1 cellular context compared by ENCODE assay signal in genomic region chr22:19109198-19110063, GRCh38.
TF ChIP-seq lines count a peak whose summit lies in the region.

No MANE protein-coding gene starts in this region.

TF ChIP-seq in K562, 482 proteins besides CTCF, POLR2A, EP300 and RAD21 (continued from another document and continues in another):
- TF ChIP-seq POU5F1 (IDR thresholded peaks at IDR 0.05; ENCODE audit: borderline replicate concordance, low read depth, low read length, partially characterized antibody): no peak
- TF ChIP-seq PCBP1 (IDR thresholded peaks at IDR 0.05; ENCODE audit: low read depth, low read length, poor library complexity, severe bottlenecking): no peak
- TF ChIP-seq NR3C1 (CRISPR knock-in tag; IDR thresholded peaks at IDR 0.05): no peak
- TF ChIP-seq MLX (CRISPR knock-in tag; conservative IDR thresholded peaks at IDR 0.05): peak; percentile 27 to 91; a peak in 1 of 4 replicates
- TF ChIP-seq KDM4B (IDR thresholded peaks at IDR 0.05; ENCODE audit: borderline replicate concordance in 2 of 2, low read depth in 1 of 2): no peak
- peak; percentile 60 to 98 for TF ChIP-seq ARNT (IDR thresholded peaks at IDR 0.05)
- no peak for TF ChIP-seq TRIM28 (IDR thresholded peaks at IDR 0.05)
- TF ChIP-seq ARID2 (IDR thresholded peaks at IDR 0.05): no peak
- TF ChIP-seq GMEB1 (CRISPR knock-in tag; IDR thresholded peaks at IDR 0.05): no peak
- no peak for TF ChIP-seq MAFF (IDR thresholded peaks at IDR 0.05; ENCODE audit: low read length)
- no peak for TF ChIP-seq ZNF165 (CRISPR knock-in tag; IDR thresholded peaks at IDR 0.05; ENCODE audit: borderline replicate concordance)
- no peak for TF ChIP-seq MYBL2 (IDR thresholded peaks at IDR 0.05; ENCODE audit: low read depth)
- no peak for TF ChIP-seq MYBL2 (CRISPR knock-in tag; IDR thresholded peaks at IDR 0.05; ENCODE audit: borderline replicate concordance)
- peak; percentile 97 for TF ChIP-seq ELF4 (CRISPR knock-in tag; IDR thresholded peaks at IDR 0.05)
- no peak for TF ChIP-seq HNRNPK (IDR thresholded peaks at IDR 0.05; ENCODE audit: low read depth, low read length, poor library complexity, severe bottlenecking)
- TF ChIP-seq DNMT1 (IDR thresholded peaks at IDR 0.05): no peak
- no peak for TF ChIP-seq TSC22D4 (tag; IDR thresholded peaks at IDR 0.05)
- TF ChIP-seq IFI16 (CRISPR knock-in tag; IDR thresholded peaks at IDR 0.05): no peak
- no peak for TF ChIP-seq PTTG1 (tag; IDR thresholded peaks at IDR 0.05; ENCODE audit: low read depth)
- no peak for TF ChIP-seq THAP7 (CRISPR knock-in tag; IDR thresholded peaks at IDR 0.05)
- TF ChIP-seq RHOXF2B (CRISPR knock-in tag; conservative IDR thresholded peaks at IDR 0.05): no peak
- TF ChIP-seq HDAC3 (IDR thresholded peaks at IDR 0.05; ENCODE audit: borderline replicate concordance, partially characterized antibody): no peak
- peak; percentile 55; the same call in 1 of the 2 replicates for TF ChIP-seq CUX1 (CRISPR knock-in tag; IDR thresholded peaks at IDR 0.05)
- peak in 1 of 2 experiments; percentile 69; a peak in 2 of 4 replicates for TF ChIP-seq MLLT1 (IDR thresholded peaks at IDR 0.05)
- TF ChIP-seq ZNF75A (CRISPR knock-in tag; IDR thresholded peaks at IDR 0.05): peak; percentile 56; the same call in 1 of the 2 replicates
- TF ChIP-seq ATF2 (CRISPR knock-in tag; IDR thresholded peaks at IDR 0.05): no peak
- no peak for TF ChIP-seq ZBED1 (IDR thresholded peaks at IDR 0.05)
- TF ChIP-seq TEAD2 (tag; IDR thresholded peaks at IDR 0.05): peak; percentile 55; the same call in 1 of the 2 replicates
- peak; percentile 94 for TF ChIP-seq ZNF609 (CRISPR knock-in tag; IDR thresholded peaks at IDR 0.05; ENCODE audit: borderline replicate concordance)
- no peak for TF ChIP-seq ZNF253 (CRISPR knock-in tag; conservative IDR thresholded peaks at IDR 0.05)
- no peak for TF ChIP-seq SMC3 (conservative IDR thresholded peaks at IDR 0.05; ENCODE audit: insufficient read depth, low read depth, low read length)
- TF ChIP-seq CREB1 (IDR thresholded peaks at IDR 0.05): peak; percentile 43; the same call in 1 of the 2 replicates
- no peak for TF ChIP-seq CREB1 (CRISPR knock-in tag; IDR thresholded peaks at IDR 0.05)
- TF ChIP-seq TAF15 (IDR thresholded peaks at IDR 0.05; ENCODE audit: low read depth, low read length): no peak
- TF ChIP-seq NCOA1 (IDR thresholded peaks at IDR 0.05; ENCODE audit: low read depth): peak; percentile 88; the same call in 1 of the 2 replicates
- peak; percentile 48; the same call in 1 of the 2 replicates for TF ChIP-seq ZNF174 (CRISPR knock-in tag; IDR thresholded peaks at IDR 0.05)
- TF ChIP-seq HDAC2 (IDR thresholded peaks at IDR 0.05): no peak
- no peak for TF ChIP-seq WHSC1 (IDR thresholded peaks at IDR 0.05; ENCODE audit: low read length)
- peak in 1 of 2 experiments; percentile 78; a peak in 1 of 4 replicates for TF ChIP-seq BCLAF1 (IDR thresholded peaks at IDR 0.05; ENCODE audit: borderline replicate concordance in 1 of 2, control insufficient read depth in 1 of 2, low read depth in 2 of 2, low read length in 1 of 2)
- 0 out of 4 replicates have a peak, but pooled peaks of 1 of the 2 experiments have one; percentile 44 for TF ChIP-seq NONO (IDR thresholded peaks at IDR 0.05; ENCODE audit: low read depth in 2 of 2, low read length in 1 of 2)
- TF ChIP-seq FOS (IDR thresholded peaks at IDR 0.05; ENCODE audit: extremely low read depth, insufficient read length): peak; percentile 2
- TF ChIP-seq BHLHE40 (IDR thresholded peaks at IDR 0.05; ENCODE audit: low read length): no peak
- no peak for TF ChIP-seq SUPT5H (IDR thresholded peaks at IDR 0.05)
- TF ChIP-seq SRSF3 (IDR thresholded peaks at IDR 0.05; ENCODE audit: insufficient read depth, low read length): no peak
- TF ChIP-seq HDAC6 (IDR thresholded peaks at IDR 0.05; ENCODE audit: low read depth, low read length): no peak
- no peak for TF ChIP-seq KAT8 (IDR thresholded peaks at IDR 0.05; ENCODE audit: low read depth)
